Comparison of ENCODE assay signal across 15 cellular contexts in the genomic region with DNA sequence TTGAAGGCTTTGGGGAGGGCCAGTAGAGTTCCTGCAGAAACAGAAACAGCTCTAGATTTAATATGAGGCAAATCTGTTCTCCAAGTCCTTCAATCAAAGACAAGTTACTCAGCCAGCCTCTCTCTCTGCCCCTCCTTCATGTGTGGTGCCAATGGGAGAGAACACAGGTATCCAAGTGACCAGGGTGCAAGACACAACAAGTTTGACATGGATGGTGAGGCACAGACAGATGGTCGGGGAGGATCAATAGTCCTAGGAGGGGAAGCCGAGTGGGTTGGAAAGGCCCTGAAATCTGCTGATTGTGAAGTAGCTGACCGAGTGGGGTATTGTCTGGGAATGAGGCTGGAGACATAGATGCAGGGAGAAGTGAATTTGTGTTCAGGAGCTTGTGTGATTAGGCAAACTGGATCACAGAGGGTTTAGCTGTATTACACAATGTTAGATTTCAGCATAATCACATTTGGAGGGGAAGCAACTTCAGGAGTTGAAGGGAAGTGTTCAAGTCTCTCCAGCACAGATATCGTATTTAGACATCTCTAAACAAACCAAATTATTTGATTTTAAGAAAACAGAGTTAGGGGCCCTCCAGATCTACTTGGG. TPM values are rescaled to one million over a fixed set of nuclear protein-coding genes. Genes with fewer than 3 reads are reported as not detected.
A peak's percentile ranks its signal among the peaks of the same experiment; 100 is the strongest.
DNase-seq lines count a peak whose midpoint lies in the region; ATAC-seq and TF ChIP-seq lines count a peak whose summit lies in the region.
"Had no signal": no experiment of that assay in that cellular context is flagged by ENCODE, and none has a peak within 500 bp of the region (broad histone marks: within the 10 kb centered on the region; RNA-seq: fewer than 3 reads in every experiment).

No MANE protein-coding gene starts in this region.

- H3K9me3 Mint-ChIP-seq in CD4-positive, CD25-positive, alpha-beta regulatory T cell, result peaks cover 0 to 23% (median 5%) of the 10 kb centered on the region in 7 donors
- peaks cover 2 to 7% (median 5%) of the 10 kb centered on the region in 3 donors for H3K9me3 Mint-ChIP-seq in IgD-negative memory B cell

- peaks cover 58% of the 10 kb centered on the region for H3K36me3 Mint-ChIP-seq in CD4-positive, CD25-positive, alpha-beta regulatory T cell
- peaks cover 3% of the 10 kb centered on the region for H3K36me3 Mint-ChIP-seq in IgD-negative memory B cell

- peak overlapping the region; percentile 99 to 100 (median 100) for H3K4me3 Mint-ChIP-seq in CD4-positive, CD25-positive, alpha-beta regulatory T cell
- peak overlapping the region in 3 of 4 donors; percentile 87 to 89 (median 88) for H3K4me3 Mint-ChIP-seq in IgD-negative memory B cell

- H3K27me3 Mint-ChIP-seq in CD4-positive, CD25-positive, alpha-beta regulatory T cell, result no peaks in the 10 kb centered on the region
- no peaks in the 10 kb centered on the region for H3K27me3 Mint-ChIP-seq in IgD-negative memory B cell
- H3K27me3 Mint-ChIP-seq: stimulated activated naive B cell treated with anti-CD40 and anti-IgM and Interleukin-4, amounts not matched to agents 10 μg/mL and 1 μg/mL and 100 μg/mL, for 72 hours had no signal

- peak overlapping the region in 1 of 2 donors; percentile 29 for H3K9ac ChIP-seq in colonic mucosa (ENCODE audit: low read depth in 2 of 2, low read length in 2 of 2)
- H3K9ac ChIP-seq in parathyroid adenoma, result no peak overlapping the region

- H3K9me3 ChIP-seq in CD4-positive, CD25-positive, alpha-beta regulatory T cell (ENCODE audit: control insufficient read depth in 2 of 2, low read length in 2 of 2), result peaks cover 0 to 4% of the 10 kb centered on the region in 2 experiments
- H3K9me3 ChIP-seq in colonic mucosa (no peaks in the 10 kb centered on the region), parathyroid adenoma (ENCODE audit: control insufficient read depth, low read length) (no peaks in the 10 kb centered on the region)

- peaks cover 74% of the 10 kb centered on the region for H3K4me1 ChIP-seq in CD4-positive, CD25-positive, alpha-beta regulatory T cell (ENCODE audit: control insufficient read depth, insufficient read depth, low read length, poor library complexity, severe bottlenecking)
- H3K4me1 ChIP-seq in colonic mucosa (no peaks in the 10 kb centered on the region), parathyroid adenoma (no peaks in the 10 kb centered on the region)

- peak overlapping the region; percentile 58 for H3K27ac ChIP-seq in CD4-positive, CD25-positive, alpha-beta regulatory T cell (ENCODE audit: insufficient read depth, low read length, poor library complexity, severe bottlenecking)
- H3K27ac ChIP-seq in colonic mucosa (peak overlapping the region; percentile 30), parathyroid adenoma (no peak overlapping the region)

- H3K36me3 ChIP-seq in CD4-positive, CD25-positive, alpha-beta regulatory T cell (ENCODE audit: control insufficient read depth, insufficient read depth, low read length), result peaks cover 46% of the 10 kb centered on the region
- H3K36me3 ChIP-seq in colonic mucosa (no peaks in the 10 kb centered on the region), parathyroid adenoma (ENCODE audit: control insufficient read depth, insufficient read depth, low read length) (no peaks in the 10 kb centered on the region)

- no peak for ATAC-seq in CD4-positive, CD25-positive, alpha-beta regulatory T cell (ENCODE audit: low read depth in 2 of 2)
- ATAC-seq in HG03095 (IDR thresholded peaks at IDR 0.05; ENCODE audit: unreplicated experiment) (no peak), GM21528 (IDR thresholded peaks at IDR 0.05; ENCODE audit: low FRiP score, unreplicated experiment) (no peak), HG03521 (IDR thresholded peaks at IDR 0.05; ENCODE audit: unreplicated experiment) (no peak)
- ATAC-seq: stimulated activated naive B cell treated with anti-CD40 and anti-IgM and Interleukin-4, amounts not matched to agents 10 μg/mL and 1 μg/mL and 100 μg/mL, for 72 hours had no signal

- H3K79me2 ChIP-seq in parathyroid adenoma, result no peaks in the 10 kb centered on the region

- no peaks in the 10 kb centered on the region for H3K27me3 ChIP-seq in CD4-positive, CD25-positive, alpha-beta regulatory T cell (ENCODE audit: control insufficient read depth, insufficient read depth, low read length)
- H3K27me3 ChIP-seq in colonic mucosa (no peaks in the 10 kb centered on the region), parathyroid adenoma (ENCODE audit: control insufficient read depth, insufficient read depth, low read length) (no peaks in the 10 kb centered on the region)

- H3K4me2 ChIP-seq in parathyroid adenoma (ENCODE audit: low read length), result peak overlapping the region; percentile 28

- H3K4me3 ChIP-seq in CD4-positive, CD25-positive, alpha-beta regulatory T cell (ENCODE audit: low read depth, low read length), result peak overlapping the region; percentile 97
- H3K4me3 ChIP-seq in colonic mucosa, result no peak overlapping the region
- peak overlapping the region; percentile 35 for H3K4me3 ChIP-seq in parathyroid adenoma (ENCODE audit: low read depth, low read length)

- no peak overlapping the region for H2AFZ ChIP-seq in parathyroid adenoma

- TF ChIP-seq CTCF in colonic mucosa (IDR thresholded peaks at IDR 0.05) (no peak), parathyroid adenoma (IDR thresholded peaks at IDR 0.05) (no peak)

- H3K4me1 Mint-ChIP-seq in CD4-positive, CD25-positive, alpha-beta regulatory T cell, result peaks cover 21 to 80% (median 60%) of the 10 kb centered on the region in 4 donors
- peaks cover 11 to 32% (median 21%) of the 10 kb centered on the region in 3 donors for H3K4me1 Mint-ChIP-seq in IgD-negative memory B cell

- peak overlapping the region; percentile 95 to 99 (median 97) for H3K27ac Mint-ChIP-seq in CD4-positive, CD25-positive, alpha-beta regulatory T cell
- peak overlapping the region in 2 of 3 donors; percentile 54 to 73 for H3K27ac Mint-ChIP-seq in IgD-negative memory B cell
- H3K27ac Mint-ChIP-seq: stimulated activated naive B cell treated with anti-CD40 and anti-IgM and Interleukin-4, amounts not matched to agents 10 μg/mL and 1 μg/mL and 100 μg/mL, for 72 hours had no signal

- no peak for DNase-seq in CD4-positive, CD25-positive, alpha-beta regulatory T cell
- DNase-seq in colonic mucosa (no peak), iPS-NIHi7 (ENCODE audit: extremely low spot score) (no peak)
- DNase-seq: Calu3; cortex of kidney; hypothalamus; IMR-90; stimulated activated naive B cell treated with anti-CD40 and anti-IgM and Interleukin-4, amounts not matched to agents 10 μg/mL and 1 μg/mL and 100 μg/mL, for 72 hours had no signal

- intact Hi-C loops in colonic mucosa (cut with DNase I), result no loop called here

RNA-seq across cellular contexts. Expression of gene GIMAP1, which starts 1.5 kb away (rescaled TPM):
- 17.1 TPM for total RNA-seq in CD4-positive, CD25-positive, alpha-beta regulatory T cell
- polyA plus RNA-seq in CD4-positive, CD25-positive, alpha-beta regulatory T cell, result 10 to 100 TPM; 48.4 to 90.0 (median 64.6) TPM
- polyA plus RNA-seq in IgD-negative memory B cell, result 3.0 TPM
- total RNA-seq in colonic mucosa, result 1 to 10 TPM in 1 of 2 donors, under 1 TPM in 1; 0.94 to 1.6 TPM
- total RNA-seq: Calu3, IMR-90, myocyte, SK-MEL-5 had no signal
- polyA plus RNA-seq: IMR-90 had no signal

RNA-seq across cellular contexts. Expression of gene GIMAP5, which starts 19.3 kb away (rescaled TPM):
- 37.4 TPM for total RNA-seq in CD4-positive, CD25-positive, alpha-beta regulatory T cell
- polyA plus RNA-seq in CD4-positive, CD25-positive, alpha-beta regulatory T cell, result 100 to 1,000 TPM; 249 to 539 (median 320) TPM
- 16.3 TPM for polyA plus RNA-seq in IgD-negative memory B cell
- 1 to 10 TPM; 2.5 to 5.2 TPM for total RNA-seq in colonic mucosa
- total RNA-seq: Calu3, IMR-90, myocyte had no signal
- polyA plus RNA-seq: IMR-90 had no signal

RNA-seq across cellular contexts. Expression of gene GIMAP2, which starts 32.4 kb away (rescaled TPM):
- 95.1 TPM for total RNA-seq in CD4-positive, CD25-positive, alpha-beta regulatory T cell
- 100 to 1,000 TPM in 2 of 4 donors, 10 to 100 TPM in 2; 79.0 to 142 (median 110) TPM for polyA plus RNA-seq in CD4-positive, CD25-positive, alpha-beta regulatory T cell
- 11.9 TPM for polyA plus RNA-seq in IgD-negative memory B cell
- 1 to 10 TPM; 6.5 to 6.9 TPM for total RNA-seq in colonic mucosa
- polyA plus RNA-seq: IMR-90 had no signal

Comparison
In these comparisons a context has a peak if more than half of its experiments do, and no peak if none do; other contexts are left out.
1. RNA of gene GIMAP2, which starts 32.4 kb away (total RNA-seq): 95.1 TPM in CD4-positive, CD25-positive, alpha-beta regulatory T cell (single experiment); 6.5 to 6.9 TPM in colonic mucosa; every median in the first group is over 10 times any median in the second.